ENCODE assay signal across 1 cellular context in the genomic region with DNA sequence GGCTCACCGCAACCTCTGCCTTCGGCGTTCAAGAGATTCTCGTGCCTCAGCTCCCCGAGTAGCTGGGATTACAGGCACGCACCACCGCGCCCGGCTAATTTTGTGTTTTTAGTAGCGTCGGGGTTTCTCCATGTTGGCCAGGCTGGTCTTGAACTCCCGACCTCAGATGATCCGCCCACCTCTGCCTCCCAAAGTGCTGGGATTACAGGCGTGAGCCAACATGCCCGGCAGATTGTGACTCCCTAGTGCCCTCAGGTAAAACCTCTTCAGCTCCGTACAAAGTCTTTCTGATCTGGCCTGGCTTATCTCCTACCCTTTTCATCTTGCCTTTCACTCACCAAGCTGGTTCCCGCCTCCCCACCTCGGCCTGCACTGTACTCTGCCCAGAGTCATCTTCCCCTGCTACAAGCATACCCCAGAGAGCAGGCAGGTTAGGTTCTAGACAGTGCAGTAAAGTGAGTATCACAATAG.
A peak's percentile ranks its signal among the peaks of the same experiment; 100 is the strongest.
TF ChIP-seq lines count a peak whose summit lies in the region.

No MANE protein-coding gene starts in this region.

TF ChIP-seq in HepG2, 621 proteins besides CTCF, POLR2A, EP300 and RAD21 (continued from another document and continues in another):
- TF ChIP-seq, protein P1, sequence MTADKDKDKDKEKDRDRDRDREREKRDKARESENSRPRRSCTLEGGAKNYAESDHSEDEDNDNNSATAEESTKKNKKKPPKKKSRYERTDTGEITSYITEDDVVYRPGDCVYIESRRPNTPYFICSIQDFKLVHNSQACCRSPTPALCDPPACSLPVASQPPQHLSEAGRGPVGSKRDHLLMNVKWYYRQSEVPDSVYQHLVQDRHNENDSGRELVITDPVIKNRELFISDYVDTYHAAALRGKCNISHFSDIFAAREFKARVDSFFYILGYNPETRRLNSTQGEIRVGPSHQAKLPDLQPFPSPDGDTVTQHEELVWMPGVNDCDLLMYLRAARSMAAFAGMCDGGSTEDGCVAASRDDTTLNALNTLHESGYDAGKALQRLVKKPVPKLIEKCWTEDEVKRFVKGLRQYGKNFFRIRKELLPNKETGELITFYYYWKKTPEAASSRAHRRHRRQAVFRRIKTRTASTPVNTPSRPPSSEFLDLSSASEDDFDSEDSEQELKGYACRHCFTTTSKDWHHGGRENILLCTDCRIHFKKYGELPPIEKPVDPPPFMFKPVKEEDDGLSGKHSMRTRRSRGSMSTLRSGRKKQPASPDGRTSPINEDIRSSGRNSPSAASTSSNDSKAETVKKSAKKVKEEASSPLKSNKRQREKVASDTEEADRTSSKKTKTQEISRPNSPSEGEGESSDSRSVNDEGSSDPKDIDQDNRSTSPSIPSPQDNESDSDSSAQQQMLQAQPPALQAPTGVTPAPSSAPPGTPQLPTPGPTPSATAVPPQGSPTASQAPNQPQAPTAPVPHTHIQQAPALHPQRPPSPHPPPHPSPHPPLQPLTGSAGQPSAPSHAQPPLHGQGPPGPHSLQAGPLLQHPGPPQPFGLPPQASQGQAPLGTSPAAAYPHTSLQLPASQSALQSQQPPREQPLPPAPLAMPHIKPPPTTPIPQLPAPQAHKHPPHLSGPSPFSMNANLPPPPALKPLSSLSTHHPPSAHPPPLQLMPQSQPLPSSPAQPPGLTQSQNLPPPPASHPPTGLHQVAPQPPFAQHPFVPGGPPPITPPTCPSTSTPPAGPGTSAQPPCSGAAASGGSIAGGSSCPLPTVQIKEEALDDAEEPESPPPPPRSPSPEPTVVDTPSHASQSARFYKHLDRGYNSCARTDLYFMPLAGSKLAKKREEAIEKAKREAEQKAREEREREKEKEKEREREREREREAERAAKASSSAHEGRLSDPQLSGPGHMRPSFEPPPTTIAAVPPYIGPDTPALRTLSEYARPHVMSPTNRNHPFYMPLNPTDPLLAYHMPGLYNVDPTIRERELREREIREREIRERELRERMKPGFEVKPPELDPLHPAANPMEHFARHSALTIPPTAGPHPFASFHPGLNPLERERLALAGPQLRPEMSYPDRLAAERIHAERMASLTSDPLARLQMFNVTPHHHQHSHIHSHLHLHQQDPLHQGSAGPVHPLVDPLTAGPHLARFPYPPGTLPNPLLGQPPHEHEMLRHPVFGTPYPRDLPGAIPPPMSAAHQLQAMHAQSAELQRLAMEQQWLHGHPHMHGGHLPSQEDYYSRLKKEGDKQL (CRISPR knock-in tag; IDR thresholded peaks at IDR 0.05; ENCODE audit: low read depth) = no peak
- TF ChIP-seq, protein P2, sequence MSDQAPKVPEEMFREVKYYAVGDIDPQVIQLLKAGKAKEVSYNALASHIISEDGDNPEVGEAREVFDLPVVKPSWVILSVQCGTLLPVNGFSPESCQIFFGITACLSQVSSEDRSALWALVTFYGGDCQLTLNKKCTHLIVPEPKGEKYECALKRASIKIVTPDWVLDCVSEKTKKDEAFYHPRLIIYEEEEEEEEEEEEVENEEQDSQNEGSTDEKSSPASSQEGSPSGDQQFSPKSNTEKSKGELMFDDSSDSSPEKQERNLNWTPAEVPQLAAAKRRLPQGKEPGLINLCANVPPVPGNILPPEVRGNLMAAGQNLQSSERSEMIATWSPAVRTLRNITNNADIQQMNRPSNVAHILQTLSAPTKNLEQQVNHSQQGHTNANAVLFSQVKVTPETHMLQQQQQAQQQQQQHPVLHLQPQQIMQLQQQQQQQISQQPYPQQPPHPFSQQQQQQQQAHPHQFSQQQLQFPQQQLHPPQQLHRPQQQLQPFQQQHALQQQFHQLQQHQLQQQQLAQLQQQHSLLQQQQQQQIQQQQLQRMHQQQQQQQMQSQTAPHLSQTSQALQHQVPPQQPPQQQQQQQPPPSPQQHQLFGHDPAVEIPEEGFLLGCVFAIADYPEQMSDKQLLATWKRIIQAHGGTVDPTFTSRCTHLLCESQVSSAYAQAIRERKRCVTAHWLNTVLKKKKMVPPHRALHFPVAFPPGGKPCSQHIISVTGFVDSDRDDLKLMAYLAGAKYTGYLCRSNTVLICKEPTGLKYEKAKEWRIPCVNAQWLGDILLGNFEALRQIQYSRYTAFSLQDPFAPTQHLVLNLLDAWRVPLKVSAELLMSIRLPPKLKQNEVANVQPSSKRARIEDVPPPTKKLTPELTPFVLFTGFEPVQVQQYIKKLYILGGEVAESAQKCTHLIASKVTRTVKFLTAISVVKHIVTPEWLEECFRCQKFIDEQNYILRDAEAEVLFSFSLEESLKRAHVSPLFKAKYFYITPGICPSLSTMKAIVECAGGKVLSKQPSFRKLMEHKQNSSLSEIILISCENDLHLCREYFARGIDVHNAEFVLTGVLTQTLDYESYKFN (CRISPR knock-in tag; conservative IDR thresholded peaks at IDR 0.05) = peak; percentile 65
- TF ChIP-seq, protein P3, sequence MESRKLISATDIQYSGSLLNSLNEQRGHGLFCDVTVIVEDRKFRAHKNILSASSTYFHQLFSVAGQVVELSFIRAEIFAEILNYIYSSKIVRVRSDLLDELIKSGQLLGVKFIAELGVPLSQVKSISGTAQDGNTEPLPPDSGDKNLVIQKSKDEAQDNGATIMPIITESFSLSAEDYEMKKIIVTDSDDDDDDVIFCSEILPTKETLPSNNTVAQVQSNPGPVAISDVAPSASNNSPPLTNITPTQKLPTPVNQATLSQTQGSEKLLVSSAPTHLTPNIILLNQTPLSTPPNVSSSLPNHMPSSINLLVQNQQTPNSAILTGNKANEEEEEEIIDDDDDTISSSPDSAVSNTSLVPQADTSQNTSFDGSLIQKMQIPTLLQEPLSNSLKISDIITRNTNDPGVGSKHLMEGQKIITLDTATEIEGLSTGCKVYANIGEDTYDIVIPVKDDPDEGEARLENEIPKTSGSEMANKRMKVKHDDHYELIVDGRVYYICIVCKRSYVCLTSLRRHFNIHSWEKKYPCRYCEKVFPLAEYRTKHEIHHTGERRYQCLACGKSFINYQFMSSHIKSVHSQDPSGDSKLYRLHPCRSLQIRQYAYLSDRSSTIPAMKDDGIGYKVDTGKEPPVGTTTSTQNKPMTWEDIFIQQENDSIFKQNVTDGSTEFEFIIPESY (CRISPR knock-in tag; IDR thresholded peaks at IDR 0.05) = no peak
- no peak for TF ChIP-seq ZNF562 (CRISPR knock-in tag; IDR thresholded peaks at IDR 0.05; ENCODE audit: borderline replicate concordance)
- TF ChIP-seq AGO2 (optimal IDR thresholded peaks at IDR 0.05; ENCODE audit: low read depth, low read length) = no peak
- TF ChIP-seq FOXO1 (CRISPR knock-in tag; IDR thresholded peaks at IDR 0.05) = 0 out of 2 replicates have a peak, but pooled peaks have one; percentile 16
- TF ChIP-seq CBX1 (IDR thresholded peaks at IDR 0.05; ENCODE audit: low read depth) = no peak
- no peak for TF ChIP-seq ZNF484 (CRISPR knock-in tag; IDR thresholded peaks at IDR 0.05; ENCODE audit: borderline replicate concordance, low read depth)
- TF ChIP-seq ZBTB3 (CRISPR knock-in tag; IDR thresholded peaks at IDR 0.05; ENCODE audit: borderline replicate concordance, low read depth) = no peak
- TF ChIP-seq CHD4 (IDR thresholded peaks at IDR 0.05; ENCODE audit: borderline replicate concordance, low read length) = peak; percentile 38; the same call in 1 of the 2 replicates
- no peak for TF ChIP-seq HDAC6 (IDR thresholded peaks at IDR 0.05; ENCODE audit: low read depth, low read length)
- TF ChIP-seq, protein P4, sequence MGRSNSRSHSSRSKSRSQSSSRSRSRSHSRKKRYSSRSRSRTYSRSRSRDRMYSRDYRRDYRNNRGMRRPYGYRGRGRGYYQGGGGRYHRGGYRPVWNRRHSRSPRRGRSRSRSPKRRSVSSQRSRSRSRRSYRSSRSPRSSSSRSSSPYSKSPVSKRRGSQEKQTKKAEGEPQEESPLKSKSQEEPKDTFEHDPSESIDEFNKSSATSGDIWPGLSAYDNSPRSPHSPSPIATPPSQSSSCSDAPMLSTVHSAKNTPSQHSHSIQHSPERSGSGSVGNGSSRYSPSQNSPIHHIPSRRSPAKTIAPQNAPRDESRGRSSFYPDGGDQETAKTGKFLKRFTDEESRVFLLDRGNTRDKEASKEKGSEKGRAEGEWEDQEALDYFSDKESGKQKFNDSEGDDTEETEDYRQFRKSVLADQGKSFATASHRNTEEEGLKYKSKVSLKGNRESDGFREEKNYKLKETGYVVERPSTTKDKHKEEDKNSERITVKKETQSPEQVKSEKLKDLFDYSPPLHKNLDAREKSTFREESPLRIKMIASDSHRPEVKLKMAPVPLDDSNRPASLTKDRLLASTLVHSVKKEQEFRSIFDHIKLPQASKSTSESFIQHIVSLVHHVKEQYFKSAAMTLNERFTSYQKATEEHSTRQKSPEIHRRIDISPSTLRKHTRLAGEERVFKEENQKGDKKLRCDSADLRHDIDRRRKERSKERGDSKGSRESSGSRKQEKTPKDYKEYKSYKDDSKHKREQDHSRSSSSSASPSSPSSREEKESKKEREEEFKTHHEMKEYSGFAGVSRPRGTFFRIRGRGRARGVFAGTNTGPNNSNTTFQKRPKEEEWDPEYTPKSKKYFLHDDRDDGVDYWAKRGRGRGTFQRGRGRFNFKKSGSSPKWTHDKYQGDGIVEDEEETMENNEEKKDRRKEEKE (IDR thresholded peaks at IDR 0.05) = no peak
- TF ChIP-seq HDAC1 (CRISPR knock-in tag; IDR thresholded peaks at IDR 0.05) = peak; percentile 58; the same call in 1 of the 2 replicates
- TF ChIP-seq, protein P5, sequence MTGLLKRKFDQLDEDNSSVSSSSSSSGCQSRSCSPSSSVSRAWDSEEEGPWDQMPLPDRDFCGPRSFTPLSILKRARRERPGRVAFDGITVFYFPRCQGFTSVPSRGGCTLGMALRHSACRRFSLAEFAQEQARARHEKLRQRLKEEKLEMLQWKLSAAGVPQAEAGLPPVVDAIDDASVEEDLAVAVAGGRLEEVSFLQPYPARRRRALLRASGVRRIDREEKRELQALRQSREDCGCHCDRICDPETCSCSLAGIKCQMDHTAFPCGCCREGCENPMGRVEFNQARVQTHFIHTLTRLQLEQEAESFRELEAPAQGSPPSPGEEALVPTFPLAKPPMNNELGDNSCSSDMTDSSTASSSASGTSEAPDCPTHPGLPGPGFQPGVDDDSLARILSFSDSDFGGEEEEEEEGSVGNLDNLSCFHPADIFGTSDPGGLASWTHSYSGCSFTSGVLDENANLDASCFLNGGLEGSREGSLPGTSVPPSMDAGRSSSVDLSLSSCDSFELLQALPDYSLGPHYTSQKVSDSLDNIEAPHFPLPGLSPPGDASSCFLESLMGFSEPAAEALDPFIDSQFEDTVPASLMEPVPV (CRISPR knock-in tag; IDR thresholded peaks at IDR 0.05) = no peak
- no peak for TF ChIP-seq CCAR2 (optimal IDR thresholded peaks at IDR 0.05; ENCODE audit: low read depth, low read length)
- TF ChIP-seq RFX1 (IDR thresholded peaks at IDR 0.05) = no peak
- no peak for TF ChIP-seq GABPA (IDR thresholded peaks at IDR 0.05; ENCODE audit: low read depth, low read length)
- no peak for TF ChIP-seq GABPA (CRISPR knock-in tag; IDR thresholded peaks at IDR 0.05; ENCODE audit: low read depth)
- no peak for TF ChIP-seq ZFP1 (CRISPR knock-in tag; IDR thresholded peaks at IDR 0.05)
- TF ChIP-seq, protein P6, sequence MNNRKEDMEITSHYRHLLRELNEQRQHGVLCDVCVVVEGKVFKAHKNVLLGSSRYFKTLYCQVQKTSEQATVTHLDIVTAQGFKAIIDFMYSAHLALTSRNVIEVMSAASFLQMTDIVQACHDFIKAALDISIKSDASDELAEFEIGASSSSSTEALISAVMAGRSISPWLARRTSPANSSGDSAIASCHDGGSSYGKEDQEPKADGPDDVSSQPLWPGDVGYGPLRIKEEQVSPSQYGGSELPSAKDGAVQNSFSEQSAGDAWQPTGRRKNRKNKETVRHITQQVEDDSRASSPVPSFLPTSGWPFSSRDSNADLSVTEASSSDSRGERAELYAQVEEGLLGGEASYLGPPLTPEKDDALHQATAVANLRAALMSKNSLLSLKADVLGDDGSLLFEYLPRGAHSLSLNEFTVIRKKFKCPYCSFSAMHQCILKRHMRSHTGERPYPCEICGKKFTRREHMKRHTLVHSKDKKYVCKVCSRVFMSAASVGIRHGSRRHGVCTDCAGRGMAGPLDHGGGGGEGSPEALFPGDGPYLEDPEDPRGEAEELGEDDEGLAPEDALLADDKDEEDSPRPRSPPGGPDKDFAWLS (CRISPR knock-in tag; IDR thresholded peaks at IDR 0.05; ENCODE audit: borderline replicate concordance) = no peak
- no peak for TF ChIP-seq MTF1 (CRISPR knock-in tag; IDR thresholded peaks at IDR 0.05)
- TF ChIP-seq ZMYM2 (CRISPR knock-in tag; IDR thresholded peaks at IDR 0.05) = peak; percentile 88
- no peak for TF ChIP-seq ZNF589 (CRISPR knock-in tag; conservative IDR thresholded peaks at IDR 0.05)
- TF ChIP-seq, protein P7, sequence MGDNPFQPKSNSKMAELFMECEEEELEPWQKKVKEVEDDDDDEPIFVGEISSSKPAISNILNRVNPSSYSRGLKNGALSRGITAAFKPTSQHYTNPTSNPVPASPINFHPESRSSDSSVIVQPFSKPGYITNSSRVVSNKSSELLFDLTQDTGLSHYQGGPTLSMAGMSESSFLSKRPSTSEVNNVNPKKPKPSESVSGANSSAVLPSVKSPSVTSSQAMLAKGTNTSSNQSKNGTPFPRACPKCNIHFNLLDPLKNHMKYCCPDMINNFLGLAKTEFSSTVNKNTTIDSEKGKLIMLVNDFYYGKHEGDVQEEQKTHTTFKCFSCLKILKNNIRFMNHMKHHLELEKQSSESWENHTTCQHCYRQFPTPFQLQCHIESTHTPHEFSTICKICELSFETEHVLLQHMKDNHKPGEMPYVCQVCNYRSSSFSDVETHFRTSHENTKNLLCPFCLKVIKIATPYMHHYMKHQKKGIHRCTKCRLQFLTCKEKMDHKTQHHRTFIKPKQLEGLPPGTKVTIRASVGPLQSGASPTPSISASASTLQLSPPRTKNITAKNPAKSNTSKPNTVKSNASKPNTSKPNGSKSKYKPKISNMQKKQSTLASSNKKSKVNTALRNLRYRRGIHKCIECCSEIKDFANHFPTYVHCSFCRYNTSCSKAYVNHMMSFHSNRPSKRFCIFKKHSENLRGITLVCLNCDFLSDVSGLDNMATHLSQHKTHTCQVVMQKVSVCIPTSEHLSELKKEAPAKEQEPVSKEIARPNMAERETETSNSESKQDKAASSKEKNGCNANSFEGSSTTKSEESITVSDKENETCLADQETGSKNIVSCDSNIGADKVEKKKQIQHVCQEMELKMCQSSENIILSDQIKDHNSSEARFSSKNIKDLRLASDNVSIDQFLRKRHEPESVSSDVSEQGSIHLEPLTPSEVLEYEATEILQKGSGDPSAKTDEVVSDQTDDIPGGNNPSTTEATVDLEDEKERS (CRISPR knock-in tag; IDR thresholded peaks at IDR 0.05) = no peak
- TF ChIP-seq ZNF543 (CRISPR knock-in tag; IDR thresholded peaks at IDR 0.05) = no peak
- TF ChIP-seq TEAD2 (CRISPR knock-in tag; IDR thresholded peaks at IDR 0.05) = no peak
- no peak for TF ChIP-seq ARNT2 (CRISPR knock-in tag; IDR thresholded peaks at IDR 0.05; ENCODE audit: low read depth)
- no peak for TF ChIP-seq GZF1 (CRISPR knock-in tag; IDR thresholded peaks at IDR 0.05)
- TF ChIP-seq, protein P8, sequence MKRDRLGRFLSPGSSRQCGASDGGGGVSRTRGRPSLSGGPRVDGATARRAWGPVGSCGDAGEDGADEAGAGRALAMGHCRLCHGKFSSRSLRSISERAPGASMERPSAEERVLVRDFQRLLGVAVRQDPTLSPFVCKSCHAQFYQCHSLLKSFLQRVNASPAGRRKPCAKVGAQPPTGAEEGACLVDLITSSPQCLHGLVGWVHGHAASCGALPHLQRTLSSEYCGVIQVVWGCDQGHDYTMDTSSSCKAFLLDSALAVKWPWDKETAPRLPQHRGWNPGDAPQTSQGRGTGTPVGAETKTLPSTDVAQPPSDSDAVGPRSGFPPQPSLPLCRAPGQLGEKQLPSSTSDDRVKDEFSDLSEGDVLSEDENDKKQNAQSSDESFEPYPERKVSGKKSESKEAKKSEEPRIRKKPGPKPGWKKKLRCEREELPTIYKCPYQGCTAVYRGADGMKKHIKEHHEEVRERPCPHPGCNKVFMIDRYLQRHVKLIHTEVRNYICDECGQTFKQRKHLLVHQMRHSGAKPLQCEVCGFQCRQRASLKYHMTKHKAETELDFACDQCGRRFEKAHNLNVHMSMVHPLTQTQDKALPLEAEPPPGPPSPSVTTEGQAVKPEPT (CRISPR knock-in tag; IDR thresholded peaks at IDR 0.05; ENCODE audit: low read depth) = no peak
- TF ChIP-seq, protein P9, sequence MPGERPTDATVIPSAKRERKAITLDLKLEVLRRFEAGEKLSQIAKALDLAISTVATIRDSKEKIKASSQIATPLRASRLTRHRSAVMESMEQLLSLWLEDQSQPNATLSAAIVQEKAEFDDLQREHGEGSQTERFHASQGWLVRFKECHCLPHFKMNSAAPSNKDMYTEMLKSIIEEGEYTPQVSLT (CRISPR knock-in tag; IDR thresholded peaks at IDR 0.05; ENCODE audit: borderline replicate concordance, low read depth) = no peak
